Comparison of ENCODE assay signal across 1 cellular context in genomic region chr17:78925662-78926555, GRCh38.
A peak's percentile ranks its signal among the peaks of the same experiment; 100 is the strongest.
TF ChIP-seq lines count a peak whose summit lies in the region.

No MANE protein-coding gene starts in this region.

TF ChIP-seq in HepG2, 621 proteins besides CTCF, POLR2A, EP300 and RAD21 (continues in another document):
- peak; percentile 34 for TF ChIP-seq ERF (CRISPR knock-in tag; IDR thresholded peaks at IDR 0.05)
- no peak; a peak in 1 of 4 replicates for TF ChIP-seq HMGXB4 (CRISPR knock-in tag; IDR thresholded peaks at IDR 0.05; ENCODE audit: borderline replicate concordance in 1 of 2, low read depth in 1 of 2)
- TF ChIP-seq ZFP1 (CRISPR knock-in tag; IDR thresholded peaks at IDR 0.05) = no peak
- TF ChIP-seq ZC3H13 (CRISPR knock-in tag; IDR thresholded peaks at IDR 0.05) = no peak
- TF ChIP-seq RBM22 (optimal IDR thresholded peaks at IDR 0.05; ENCODE audit: low read length) = no peak
- TF ChIP-seq ZNF17 (CRISPR knock-in tag; IDR thresholded peaks at IDR 0.05) = no peak
- TF ChIP-seq PRMT3 (CRISPR knock-in tag; IDR thresholded peaks at IDR 0.05; ENCODE audit: borderline replicate concordance, low read depth) = no peak
- TF ChIP-seq ZNF281 (CRISPR knock-in tag; IDR thresholded peaks at IDR 0.05; ENCODE audit: borderline replicate concordance) = no peak
- no peak for TF ChIP-seq ZNF839 (CRISPR knock-in tag; IDR thresholded peaks at IDR 0.05; ENCODE audit: borderline replicate concordance)
- TF ChIP-seq CEBPB (IDR thresholded peaks at IDR 0.05; ENCODE audit: borderline replicate concordance, low read depth, low read length) = no peak
- TF ChIP-seq KLF15 (CRISPR knock-in tag; IDR thresholded peaks at IDR 0.05; ENCODE audit: borderline replicate concordance) = no peak
- TF ChIP-seq GABPA (IDR thresholded peaks at IDR 0.05; ENCODE audit: low read depth, low read length) = no peak
- TF ChIP-seq GABPA (CRISPR knock-in tag; IDR thresholded peaks at IDR 0.05; ENCODE audit: low read depth) = 0 out of 2 replicates have a peak, but pooled peaks have one; percentile 16
- TF ChIP-seq SOX13 (IDR thresholded peaks at IDR 0.05) = no peak
- TF ChIP-seq SOX13 (CRISPR knock-in tag; conservative IDR thresholded peaks at IDR 0.05 in 1 of 2, IDR thresholded peaks at IDR 0.05 in 1 of 2) = no peak
- no peak for TF ChIP-seq AKAP8 (CRISPR knock-in tag; IDR thresholded peaks at IDR 0.05)
- no peak for TF ChIP-seq NFAT5 (CRISPR knock-in tag; IDR thresholded peaks at IDR 0.05)
- no peak for TF ChIP-seq MAF1 (CRISPR knock-in tag; IDR thresholded peaks at IDR 0.05; ENCODE audit: borderline replicate concordance)
- TF ChIP-seq NFYC (CRISPR knock-in tag; IDR thresholded peaks at IDR 0.05) = peak; percentile 56
- no peak for TF ChIP-seq CENPT (CRISPR knock-in tag; IDR thresholded peaks at IDR 0.05; ENCODE audit: low read depth)
- TF ChIP-seq ZC3H4 (CRISPR knock-in tag; IDR thresholded peaks at IDR 0.05; ENCODE audit: borderline replicate concordance) = no peak
- no peak for TF ChIP-seq ZNF639 (CRISPR knock-in tag; conservative IDR thresholded peaks at IDR 0.05)
- TF ChIP-seq SP1 (IDR thresholded peaks at IDR 0.05) = no peak
- TF ChIP-seq SP1 (CRISPR knock-in tag; IDR thresholded peaks at IDR 0.05) = no peak
- 0 out of 2 replicates have a peak, but pooled peaks have one; percentile 10 for TF ChIP-seq RXRB (CRISPR knock-in tag; IDR thresholded peaks at IDR 0.05; ENCODE audit: borderline replicate concordance)
- TF ChIP-seq ZBTB7B (CRISPR knock-in tag; IDR thresholded peaks at IDR 0.05) = no peak
- TF ChIP-seq PLRG1 (conservative IDR thresholded peaks at IDR 0.05) = no peak
- TF ChIP-seq ZHX2 (IDR thresholded peaks at IDR 0.05; ENCODE audit: low read depth) = no peak
- no peak for TF ChIP-seq ZHX2 (CRISPR knock-in tag; IDR thresholded peaks at IDR 0.05; ENCODE audit: borderline replicate concordance)
- TF ChIP-seq SRY (CRISPR knock-in tag; IDR thresholded peaks at IDR 0.05) = 0 out of 2 replicates have a peak, but pooled peaks have one; percentile 53
- no peak for TF ChIP-seq RELA (CRISPR knock-in tag; IDR thresholded peaks at IDR 0.05)
- no peak for TF ChIP-seq ZNF354B (CRISPR knock-in tag; IDR thresholded peaks at IDR 0.05)
- TF ChIP-seq SMAD1 (CRISPR knock-in tag; IDR thresholded peaks at IDR 0.05; ENCODE audit: borderline replicate concordance, low read depth) = 0 out of 2 replicates have a peak, but pooled peaks have one; percentile 47
- no peak for TF ChIP-seq AKNA (CRISPR knock-in tag; IDR thresholded peaks at IDR 0.05; ENCODE audit: borderline replicate concordance)
- TF ChIP-seq NCOA1 (CRISPR knock-in tag; IDR thresholded peaks at IDR 0.05) = 0 out of 2 replicates have a peak, but pooled peaks have one; percentile 72
